Comparison of ENCODE assay signal across 19 cellular contexts in the genomic region with DNA sequence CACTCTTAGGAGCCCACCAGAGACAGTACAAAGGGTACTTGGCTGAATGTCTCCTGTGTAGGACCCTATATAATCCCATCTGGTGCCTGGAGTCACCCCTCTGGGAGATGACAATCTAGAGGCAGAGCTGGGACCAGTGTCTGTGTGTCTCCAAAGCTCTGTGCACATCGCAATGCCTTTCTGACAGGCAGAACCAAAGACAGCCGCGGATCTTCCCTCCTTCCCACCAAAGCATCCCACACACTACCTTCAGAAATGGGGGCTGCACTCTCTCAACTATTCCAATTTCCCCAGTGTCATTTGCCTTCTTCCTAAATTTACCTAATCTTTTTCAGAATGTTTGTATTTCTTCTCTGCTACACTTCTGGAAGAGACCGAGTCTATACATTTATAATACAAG. TPM values are rescaled to one million over a fixed set of nuclear protein-coding genes. Genes with fewer than 3 reads are reported as not detected.
DNase-seq lines count a peak whose midpoint lies in the region; ATAC-seq and TF ChIP-seq lines count a peak whose summit lies in the region.
"Had no signal": no experiment of that assay in that cellular context is flagged by ENCODE, and none has a peak within 500 bp of the region (broad histone marks: within the 10 kb centered on the region; RNA-seq: fewer than 3 reads in every experiment).

No MANE protein-coding gene starts in this region.

- no peak for TF ChIP-seq CTCF in glutamatergic neuron (IDR thresholded peaks at IDR 0.05; ENCODE audit: partially characterized antibody, unreplicated experiment)
- no peak for TF ChIP-seq CTCF in left lung (IDR thresholded peaks at IDR 0.05)

- no peak overlapping the region for H3K27ac Mint-ChIP-seq in glutamatergic neuron (ENCODE audit: unreplicated experiment)
- H3K27ac Mint-ChIP-seq: B cell; CD4-positive, alpha-beta T cell; CD8-positive, alpha-beta T cell had no signal

- peak overlapping the region; percentile 33 for H3K27ac ChIP-seq in caudate nucleus (ENCODE audit: low read depth, low read length)
- H3K27ac ChIP-seq in left lung: no peak overlapping the region
- H3K27ac ChIP-seq: 22Rv1, A549, C4-2B had no signal

- peaks cover 0 to 22% of the 10 kb centered on the region in 2 donors for H3K27me3 ChIP-seq in left lung
- H3K27me3 ChIP-seq: BLaER1 treated with 17β-estradiol and CSF1 and Interleukin-3, amounts not matched to agents 10 nM and 100 nM had no signal

- intact Hi-C loops in cardiac septum (cut with DNase I) (no loop called here), left cardiac atrium (cut with DNase I) (no loop called here), left lung (cut with DNase I) (no loop called here)

- ATAC-seq in left cardiac atrium (no peak), left lung (no peak)
- ATAC-seq: A549; CD8-positive, alpha-beta T cell; GM12878 had no signal

- peak overlapping the region; percentile 12 for H3K4me3 Mint-ChIP-seq in glutamatergic neuron (ENCODE audit: unreplicated experiment)
- H3K4me3 Mint-ChIP-seq: B cell; CD4-positive, alpha-beta T cell; CD8-positive, alpha-beta T cell had no signal

- H3K4me3 ChIP-seq in left lung: no peak overlapping the region
- H3K4me3 ChIP-seq: A549; BLaER1 treated with 17β-estradiol and CSF1 and Interleukin-3, amounts not matched to agents 10 nM and 100 nM; GM12878 had no signal

- H3K9me3 Mint-ChIP-seq in glutamatergic neuron (ENCODE audit: unreplicated experiment): peaks cover 4% of the 10 kb centered on the region

- peaks cover 44% of the 10 kb centered on the region for H3K4me1 Mint-ChIP-seq in glutamatergic neuron (ENCODE audit: low read depth, unreplicated experiment)
- H3K4me1 Mint-ChIP-seq: B cell had no signal

- no peaks in the 10 kb centered on the region for H3K27me3 Mint-ChIP-seq in glutamatergic neuron (ENCODE audit: unreplicated experiment)

- no peaks in the 10 kb centered on the region for H3K36me3 Mint-ChIP-seq in glutamatergic neuron (ENCODE audit: unreplicated experiment)
- H3K36me3 Mint-ChIP-seq: CD8-positive, alpha-beta T cell had no signal

- H3K9me3 ChIP-seq in left lung: no peaks in the 10 kb centered on the region
- H3K9me3 ChIP-seq: A549, Caco-2 had no signal

- H3K4me1 ChIP-seq in left lung: no peaks in the 10 kb centered on the region
- H3K4me1 ChIP-seq: A549, Caco-2 had no signal

- DNase-seq in cardiac septum (ENCODE audit: low spot score) (peak; percentile 33), left cardiac atrium (no peak), caudate nucleus (lab: John Stamatoyannopoulos, UW) (peak in 7 of 61 donors; percentile 30 to 60 (median 37)), glutamatergic neuron (no peak), left lung (no peak)
- DNase-seq in activated CD4-positive, alpha-beta T cell treated with anti-CD3 and anti-CD28 coated beads for 1 hour: no peak
- DNase-seq: AML-193; Caco-2; Calu3; CD4-positive, alpha-beta T cell; CD8-positive, alpha-beta T cell; DMS79 treated with DMSO at 0.1 percent for 48 hours; GF-D8 had no signal

- no peaks in the 10 kb centered on the region for H3K36me3 ChIP-seq in left lung

RNA-seq across cellular contexts. Expression of gene PGBD5, which starts 12.0 kb away (rescaled TPM):
- total RNA-seq in cardiac septum (14.0 TPM), left cardiac atrium (10 to 100 TPM; 19.6 to 24.8 TPM), glutamatergic neuron (ENCODE audit: unreplicated experiment) (72.4 TPM), left lung (10 to 100 TPM in 1 of 2 donors, 1 to 10 TPM in 1; 2.3 to 10.1 TPM)
- total RNA-seq: B cell; CD4-positive, alpha-beta T cell; CD8-positive, alpha-beta T cell had no signal
